Comparison of ENCODE assay signal across 8 cellular contexts in genomic region chr3:120449701-120450216, GRCh38. TPM values are rescaled to one million over a fixed set of nuclear protein-coding genes. Genes with fewer than 3 reads are reported as not detected.
A peak's percentile ranks its signal among the peaks of the same experiment; 100 is the strongest.
DNase-seq lines count a peak whose midpoint lies in the region; ATAC-seq and TF ChIP-seq lines count a peak whose summit lies in the region.

No MANE protein-coding gene starts in this region.

- H3K4me1 Mint-ChIP-seq in mesothelial cell of epicardium: peaks cover 50% of the 10 kb centered on the region

- intact Hi-C loops in dorsolateral prefrontal cortex (cut with DNase I): no loop called here

- H3K27ac ChIP-seq in ACC112 (ENCODE audit: low read depth, low read length) (peak overlapping the region; percentile 91), dorsolateral prefrontal cortex (peak overlapping the region in 43 of 59 donors; percentile 33 to 91 (median 82))

- no peak for ATAC-seq in HG03460 (IDR thresholded peaks at IDR 0.05; ENCODE audit: unreplicated experiment)
- no peak for ATAC-seq in GM21515 (IDR thresholded peaks at IDR 0.05; ENCODE audit: unreplicated experiment)

- TF ChIP-seq CTCF in dorsolateral prefrontal cortex (IDR thresholded peaks at IDR 0.05 in 54 of 56, conservative IDR thresholded peaks at IDR 0.05 in 2 of 56; ENCODE audit: low read depth in 1 of 56, partially characterized antibody in 56 of 56) (no peak), mesothelial cell of epicardium (IDR thresholded peaks at IDR 0.05; ENCODE audit: unreplicated experiment) (no peak)

- H3K27ac Mint-ChIP-seq in mesothelial cell of epicardium: peak overlapping the region; percentile 99

- peaks cover 61% of the 10 kb centered on the region for H3K79me2 ChIP-seq in ACC112 (ENCODE audit: control insufficient read depth, insufficient read depth, low read length, unreplicated experiment)

- H3K27me3 ChIP-seq in ACC112 (ENCODE audit: insufficient read depth, low read length): no peaks in the 10 kb centered on the region
- H3K27me3 ChIP-seq in dorsolateral prefrontal cortex: peaks cover 0 to 21% (median 0%) of the 10 kb centered on the region in 45 donors

- H3K4me3 ChIP-seq in ACC112 (ENCODE audit: low read depth, low read length) (peak overlapping the region; percentile 88), dorsolateral prefrontal cortex (peak overlapping the region; percentile 57 to 90 (median 79))

- H3K36me3 Mint-ChIP-seq in mesothelial cell of epicardium: no peaks in the 10 kb centered on the region

- no peaks in the 10 kb centered on the region for H3K27me3 Mint-ChIP-seq in mesothelial cell of epicardium (ENCODE audit: low read depth)

- DNase-seq in dorsolateral prefrontal cortex: no peak
- no peak for DNase-seq in mesothelial cell of epicardium (ENCODE audit: low spot score in 2 of 2, unreplicated experiment in 2 of 2)
- no peak for DNase-seq in RKO (ENCODE audit: low spot score)
- DNase-seq in activated CD8-positive, alpha-beta memory T cell treated with anti-CD3 and anti-CD28 coated beads, Interleukin-2, amount 50 U/mL, for 4 hours: no peak

- no peak overlapping the region for H2AFZ ChIP-seq in ACC112 (ENCODE audit: low read length, unreplicated experiment)

- peak overlapping the region; percentile 91 for H3K4me3 Mint-ChIP-seq in mesothelial cell of epicardium

- peaks cover 4% of the 10 kb centered on the region for H3K9me3 Mint-ChIP-seq in mesothelial cell of epicardium

- TF ChIP-seq EP300 in Ishikawa (IDR thresholded peaks at IDR 0.05; ENCODE audit: borderline replicate concordance): no peak

- H3K4me1 ChIP-seq in ACC112 (ENCODE audit: control insufficient read depth, insufficient read depth, low read length, unreplicated experiment): peaks cover 44% of the 10 kb centered on the region

- peaks cover 7% of the 10 kb centered on the region for H3K36me3 ChIP-seq in ACC112 (ENCODE audit: insufficient read depth, low read length)

- TF ChIP-seq RAD21 in Ishikawa (IDR thresholded peaks at IDR 0.05; ENCODE audit: low read depth): no peak

TF ChIP-seq in Ishikawa, 13 proteins besides CTCF, POLR2A, EP300 and RAD21:
- TF ChIP-seq ZBTB7A (IDR thresholded peaks at IDR 0.05; ENCODE audit: low read depth): no peak
- TF ChIP-seq FOXM1 (IDR thresholded peaks at IDR 0.05; ENCODE audit: borderline replicate concordance, low read depth): 0 out of 2 replicates have a peak, but pooled peaks have one; percentile 25
- peak; percentile 95 for TF ChIP-seq CEBPB (IDR thresholded peaks at IDR 0.05)
- TF ChIP-seq NFIC (IDR thresholded peaks at IDR 0.05): no peak

RNA-seq across cellular contexts. Expression of gene FSTL1, which starts 1.0 kb away (rescaled TPM):
- total RNA-seq in dorsolateral prefrontal cortex (100 to 1,000 TPM in 4 of 120 experiments, 10 to 100 TPM in 116; 27.6 to 130 (median 46.8) TPM), mesothelial cell of epicardium (734 to 772 TPM (median 749 TPM) in 3 replicates)
